Comparison of ENCODE assay signal across 10 cellular contexts in the genomic region with DNA sequence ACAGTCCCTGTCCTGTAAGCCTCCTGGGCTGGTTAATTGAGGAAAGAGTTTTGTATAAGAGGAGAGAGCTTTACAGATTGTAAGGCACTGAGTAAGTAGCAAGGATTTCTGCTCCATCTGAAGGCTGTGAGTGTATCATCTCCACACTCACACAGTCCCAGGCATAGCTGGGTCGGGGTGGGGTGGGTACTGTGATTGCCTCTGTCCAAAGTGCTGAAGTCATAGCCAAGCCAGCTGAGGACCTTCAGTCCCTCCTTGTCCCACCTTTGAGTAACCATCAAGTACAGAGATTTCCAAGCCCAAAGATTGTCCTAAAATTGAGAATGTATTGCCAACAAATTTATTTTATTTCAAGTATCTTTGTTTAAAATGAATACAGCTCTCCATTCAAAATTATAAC. TPM values are rescaled to one million over a fixed set of nuclear protein-coding genes. Genes with fewer than 3 reads are reported as not detected.
A peak's percentile ranks its signal among the peaks of the same experiment; 100 is the strongest.
DNase-seq lines count a peak whose midpoint lies in the region; ATAC-seq and TF ChIP-seq lines count a peak whose summit lies in the region.
"Had no signal": no experiment of that assay in that cellular context is flagged by ENCODE, and none has a peak within 500 bp of the region (broad histone marks: within the 10 kb centered on the region; RNA-seq: fewer than 3 reads in every experiment).

No MANE protein-coding gene starts in this region.

- H3K27me3 ChIP-seq in thyroid gland, result no peaks in the 10 kb centered on the region

- no peak for TF ChIP-seq POLR2A in thyroid gland (IDR thresholded peaks at IDR 0.05)

- TF ChIP-seq CTCF in epithelial cell of esophagus (IDR thresholded peaks at IDR 0.05; ENCODE audit: insufficient read depth, low read depth, low read length, missing control alignments) (no peak), thyroid gland (IDR thresholded peaks at IDR 0.05) (no peak)

- H3K36me3 ChIP-seq in thyroid gland, result no peaks in the 10 kb centered on the region

- peaks cover 6 to 7% of the 10 kb centered on the region in 2 donors for H3K4me1 ChIP-seq in thyroid gland
- H3K4me1 ChIP-seq: parathyroid adenoma had no signal

- H3K27ac ChIP-seq in thyroid gland, result no peak overlapping the region
- H3K27ac ChIP-seq: parathyroid adenoma had no signal

- H3K4me3 ChIP-seq in epithelial cell of esophagus (ENCODE audit: low read length), result no peak overlapping the region
- H3K4me3 ChIP-seq in thyroid gland (replicated peaks in 1 of 3), result no peak overlapping the region

- no peaks in the 10 kb centered on the region for H3K9me3 ChIP-seq in thyroid gland

- intact Hi-C loops in thyroid gland (cut with DNase I), result no loop called here

- ATAC-seq in HG02678 (IDR thresholded peaks at IDR 0.05; ENCODE audit: unreplicated experiment), result no peak

- peak; percentile 16 for DNase-seq in stimulated activated CD4-positive, alpha-beta T cell treated with anti-CD3 and anti-CD28 coated beads, Interleukin-1b, Interleukin-23, amount 100 ng/mL, for 48 hours
- no peak for DNase-seq in stimulated activated CD4-positive, alpha-beta T cell treated with anti-CD3 and anti-CD28 coated beads, Interleukin-2, amount 100 ng/mL, for 48 hours
- DNase-seq in RKO (ENCODE audit: low spot score), result peak; percentile 48
- peak; percentile 63 for DNase-seq in epithelial cell of esophagus (ENCODE audit: low read depth)
- DNase-seq in thyroid gland, result peak; percentile 25 to 29
- no peak for DNase-seq in NCI-H146 treated with DMSO at 0.1 percent for 48 hours (lab: John Stamatoyannopoulos, UW; ENCODE audit: unreplicated experiment)
- no peak for DNase-seq in GOT3 (lab: John Stamatoyannopoulos, UW)
- DNase-seq: NCI-H446 had no signal

- 0% methylated on average over 1 of the region's 1 CpG for WGBS in thyroid gland, 2 donors

RNA-seq across cellular contexts. Expression of gene DNAJB5, which starts 5.5 kb away (rescaled TPM):
- 10 to 100 TPM; 11.8 to 18.7 (median 16.5) TPM for total RNA-seq in thyroid gland

RNA-seq across cellular contexts. Expression of gene PHF24, which starts 26.0 kb away (rescaled TPM):
- 1 to 10 TPM in 3 of 4 donors, under 1 TPM in 1; 0.67 to 2.1 (median 1.4) TPM for total RNA-seq in thyroid gland

Comparison
In these comparisons a context has a peak if more than half of its experiments do, and no peak if none do; other contexts are left out.
1. DNase-seq: peak in stimulated activated CD4-positive, alpha-beta T cell treated with anti-CD3 and anti-CD28 coated beads, Interleukin-1b, Interleukin-23, amount 100 ng/mL, for 48 hours (single experiment), RKO (single experiment), epithelial cell of esophagus (single experiment) and thyroid gland (2 of 2); none in stimulated activated CD4-positive, alpha-beta T cell treated with anti-CD3 and anti-CD28 coated beads, Interleukin-2, amount 100 ng/mL, for 48 hours (0 of 2), NCI-H146 treated with DMSO at 0.1 percent for 48 hours (single experiment) and GOT3 (single experiment).